18 cellular contexts compared by ENCODE assay signal in genomic region chr1:107706181-107706580, GRCh38.
A peak's percentile ranks its signal among the peaks of the same experiment; 100 is the strongest.
DNase-seq lines count a peak whose midpoint lies in the region; ATAC-seq and TF ChIP-seq lines count a peak whose summit lies in the region.
"Had no signal": no experiment of that assay in that cellular context is flagged by ENCODE, and none has a peak within 500 bp of the region (broad histone marks: within the 10 kb centered on the region; RNA-seq: fewer than 3 reads in every experiment).

No MANE protein-coding gene starts in this region.

- ATAC-seq in CD8-positive, alpha-beta T cell = no peak

- CTCF ChIA-PET in activated naive CD4-positive, alpha-beta T cell treated with anti-CD3 and anti-CD28 coated beads, Interleukin-2, amount 10 ng/mL, durations not matched to agents 7 days and 5 days (lab: Charles Lee) = no interaction called here
- CTCF ChIA-PET in CD8-positive, alpha-beta T cell (lab: Charles Lee) = no interaction called here

- H3K9me3 ChIP-seq in CD8-positive, alpha-beta T cell (ENCODE audit: low read length) = no peaks in the 10 kb centered on the region

- H3K4me1 ChIP-seq in CD8-positive, alpha-beta T cell (ENCODE audit: insufficient read depth, low read length) = no peaks in the 10 kb centered on the region
- H3K4me1 ChIP-seq: BLaER1 treated with 17β-estradiol and CSF1 and Interleukin-3, amounts not matched to agents 10 nM and 100 nM had no signal

- H3K4me3 Mint-ChIP-seq in activated naive CD4-positive, alpha-beta T cell treated with anti-CD3 and anti-CD28 coated beads, Interleukin-2, amount 10 ng/mL, durations not matched to agents 7 days and 5 days = no peak overlapping the region
- H3K4me3 Mint-ChIP-seq in CD8-positive, alpha-beta T cell = no peak overlapping the region
- H3K4me3 Mint-ChIP-seq: CD4-positive, CD25-positive, alpha-beta regulatory T cell; HFFc6 had no signal

- H3K4me3 ChIP-seq in CD8-positive, alpha-beta T cell (ENCODE audit: low read depth, low read length) = no peak overlapping the region
- H3K4me3 ChIP-seq: BLaER1 treated with 17β-estradiol and CSF1 and Interleukin-3, amounts not matched to agents 10 nM and 100 nM had no signal

- POLR2A ChIA-PET in CD8-positive, alpha-beta T cell (lab: Charles Lee) = no interaction called here

- H3K4me1 Mint-ChIP-seq in activated naive CD4-positive, alpha-beta T cell treated with anti-CD3 and anti-CD28 coated beads, Interleukin-2, amount 10 ng/mL, durations not matched to agents 7 days and 5 days = no peaks in the 10 kb centered on the region
- H3K4me1 Mint-ChIP-seq in CD8-positive, alpha-beta T cell (ENCODE audit: low read depth) = no peaks in the 10 kb centered on the region

- no peaks in the 10 kb centered on the region for H3K27me3 Mint-ChIP-seq in activated naive CD4-positive, alpha-beta T cell treated with anti-CD3 and anti-CD28 coated beads, Interleukin-2, amount 10 ng/mL, durations not matched to agents 7 days and 5 days
- H3K27me3 Mint-ChIP-seq in CD8-positive, alpha-beta T cell (ENCODE audit: low read depth) = no peaks in the 10 kb centered on the region
- H3K27me3 Mint-ChIP-seq: CD4-positive, CD25-positive, alpha-beta regulatory T cell had no signal

- no peak for TF ChIP-seq CTCF in CD8-positive, alpha-beta T cell (IDR thresholded peaks at IDR 0.05)

- H3K27ac Mint-ChIP-seq in activated naive CD4-positive, alpha-beta T cell treated with anti-CD3 and anti-CD28 coated beads, Interleukin-2, amount 10 ng/mL, durations not matched to agents 7 days and 5 days = peak overlapping the region; percentile 9
- no peak overlapping the region for H3K27ac Mint-ChIP-seq in CD8-positive, alpha-beta T cell
- H3K27ac Mint-ChIP-seq: CD4-positive, CD25-positive, alpha-beta regulatory T cell; HFFc6 had no signal

- H3K36me3 ChIP-seq in CD8-positive, alpha-beta T cell (ENCODE audit: insufficient read depth, low read length) = no peaks in the 10 kb centered on the region

- H3K9me3 Mint-ChIP-seq in activated naive CD4-positive, alpha-beta T cell treated with anti-CD3 and anti-CD28 coated beads, Interleukin-2, amount 10 ng/mL, durations not matched to agents 7 days and 5 days = no peaks in the 10 kb centered on the region
- no peaks in the 10 kb centered on the region for H3K9me3 Mint-ChIP-seq in CD8-positive, alpha-beta T cell

- no peak overlapping the region for H3K27ac ChIP-seq in CD8-positive, alpha-beta T cell (ENCODE audit: low read depth, low read length)
- H3K27ac ChIP-seq: BLaER1 treated with 17β-estradiol and CSF1 and Interleukin-3, amounts not matched to agents 10 nM and 100 nM; HL-60 had no signal

- intact Hi-C loops in CD8-positive, alpha-beta T cell (cut with DNase I, micrococcal nuclease) = no loop called here

- DNase-seq in activated naive CD4-positive, alpha-beta T cell treated with anti-CD3 and anti-CD28 coated beads, Interleukin-2, amount 10 ng/mL, durations not matched to agents 7 days and 5 days = no peak
- no peak for DNase-seq in activated naive CD4-positive, alpha-beta T cell (lab: John Stamatoyannopoulos, UW)
- DNase-seq in NCI-H2171 treated with DMSO at 0.1 percent for 48 hours (lab: John Stamatoyannopoulos, UW) (peak; percentile 98), cerebellar cortex (ENCODE audit: low spot score) (peak; percentile 91), retina (peak; percentile 38), NCI-H128 (lab: John Stamatoyannopoulos, UW; ENCODE audit: unreplicated experiment) (no peak), UCSD-AML1 (lab: John Stamatoyannopoulos, UW; ENCODE audit: unreplicated experiment) (no peak)
- no peak for DNase-seq in CD8-positive, alpha-beta T cell
- DNase-seq: ACHN; Calu3; CD4-positive, CD25-positive, alpha-beta regulatory T cell; DMS153; DND-41; GF-D8; HCEC 1CT; HFFc6 had no signal

- no peaks in the 10 kb centered on the region for H3K36me3 Mint-ChIP-seq in activated naive CD4-positive, alpha-beta T cell treated with anti-CD3 and anti-CD28 coated beads, Interleukin-2, amount 10 ng/mL, durations not matched to agents 7 days and 5 days
- peaks cover 20% of the 10 kb centered on the region for H3K36me3 Mint-ChIP-seq in CD8-positive, alpha-beta T cell

- H3K27me3 ChIP-seq in CD8-positive, alpha-beta T cell (ENCODE audit: insufficient read depth, low read length) = no peaks in the 10 kb centered on the region
- H3K27me3 ChIP-seq: BLaER1 treated with 17β-estradiol and CSF1 and Interleukin-3, amounts not matched to agents 10 nM and 100 nM had no signal

Comparison
In these comparisons a context has a peak if more than half of its experiments do, and no peak if none do; other contexts are left out.
1. DNase-seq: peak in NCI-H2171 treated with DMSO at 0.1 percent for 48 hours (single experiment), cerebellar cortex (single experiment) and retina (single experiment); none in activated naive CD4-positive, alpha-beta T cell treated with anti-CD3 and anti-CD28 coated beads, Interleukin-2, amount 10 ng/mL, durations not matched to agents 7 days and 5 days (single experiment), activated naive CD4-positive, alpha-beta T cell (0 of 4), CD8-positive, alpha-beta T cell (0 of 7), NCI-H128 (single experiment) and UCSD-AML1 (single experiment).